Comparison of ENCODE assay signal across 9 cellular contexts in genomic region chr19:42433503-42434260, GRCh38.
DNase-seq lines count a peak whose midpoint lies in the region; TF ChIP-seq lines count a peak whose summit lies in the region.
"Had no signal": no experiment of that assay in that cellular context is flagged by ENCODE, and none has a peak within 500 bp of the region (broad histone marks: within the 10 kb centered on the region; RNA-seq: fewer than 3 reads in every experiment).

No MANE protein-coding gene starts in this region.

- H3K27me3 ChIP-seq in KMS-11 (ENCODE audit: insufficient read depth, low read depth) = no peaks in the 10 kb centered on the region
- H3K27me3 ChIP-seq: SJSA1 had no signal

- peak; percentile 81 for TF ChIP-seq CTCF in KMS-11 (conservative IDR thresholded peaks at IDR 0.05; ENCODE audit: low read depth, low read length)

- peak overlapping the region; percentile 50 for H2AFZ ChIP-seq in KMS-11 (ENCODE audit: low read depth)

- no peaks in the 10 kb centered on the region for H4K20me1 ChIP-seq in KMS-11 (ENCODE audit: insufficient read depth)

- H3K4me3 ChIP-seq in KMS-11 (IDR thresholded peaks at IDR 0.05; ENCODE audit: insufficient read depth, low read depth, low read length) = no peak overlapping the region
- H3K4me3 ChIP-seq: SJSA1 had no signal

- H3K4me2 ChIP-seq in KMS-11 = no peak overlapping the region

- no peaks in the 10 kb centered on the region for H3K79me2 ChIP-seq in KMS-11 (ENCODE audit: insufficient read depth, low read depth)

- H3K36me3 ChIP-seq in KMS-11 (ENCODE audit: insufficient read depth) = no peaks in the 10 kb centered on the region
- H3K36me3 ChIP-seq: SJSA1 had no signal

- DNase-seq in DMS53 (lab: John Stamatoyannopoulos, UW) (peak; percentile 92), T-helper 9 cell (peak; percentile 65), astrocyte of the hippocampus (ENCODE audit: low read depth, low spot score) (peak; percentile 37), inferior parietal cortex (ENCODE audit: extremely low spot score) (peak; percentile 82), GDM1 (lab: John Stamatoyannopoulos, UW) (no peak), DMS79 treated with DMSO at 0.1 percent for 48 hours (lab: John Stamatoyannopoulos, UW) (no peak)
- peak; percentile 55 for DNase-seq in stimulated activated CD4-positive, alpha-beta T cell treated with anti-CD3 and anti-CD28 coated beads, Interleukin-12 subunit alpha, Interleukin-12 subunit beta, amount 100 ng/mL, for 4 hours

- no peak overlapping the region for H3K9ac ChIP-seq in KMS-11

- peaks cover 4% of the 10 kb centered on the region for H3K4me1 ChIP-seq in KMS-11 (ENCODE audit: low read depth, poor library complexity, severe bottlenecking)
- H3K4me1 ChIP-seq: SJSA1 had no signal

- no peak overlapping the region for H3K27ac ChIP-seq in KMS-11
- H3K27ac ChIP-seq: SJSA1 had no signal

Comparison
In these comparisons a context has a peak if more than half of its experiments do, and no peak if none do; other contexts are left out.
1. DNase-seq: peak in DMS53 (single experiment), T-helper 9 cell (single experiment), astrocyte of the hippocampus (single experiment), inferior parietal cortex (single experiment) and stimulated activated CD4-positive, alpha-beta T cell treated with anti-CD3 and anti-CD28 coated beads, Interleukin-12 subunit alpha, Interleukin-12 subunit beta, amount 100 ng/mL, for 4 hours (single experiment); none in GDM1 (single experiment) and DMS79 treated with DMSO at 0.1 percent for 48 hours (single experiment).